8 cellular contexts compared by ENCODE assay signal in the genomic region with DNA sequence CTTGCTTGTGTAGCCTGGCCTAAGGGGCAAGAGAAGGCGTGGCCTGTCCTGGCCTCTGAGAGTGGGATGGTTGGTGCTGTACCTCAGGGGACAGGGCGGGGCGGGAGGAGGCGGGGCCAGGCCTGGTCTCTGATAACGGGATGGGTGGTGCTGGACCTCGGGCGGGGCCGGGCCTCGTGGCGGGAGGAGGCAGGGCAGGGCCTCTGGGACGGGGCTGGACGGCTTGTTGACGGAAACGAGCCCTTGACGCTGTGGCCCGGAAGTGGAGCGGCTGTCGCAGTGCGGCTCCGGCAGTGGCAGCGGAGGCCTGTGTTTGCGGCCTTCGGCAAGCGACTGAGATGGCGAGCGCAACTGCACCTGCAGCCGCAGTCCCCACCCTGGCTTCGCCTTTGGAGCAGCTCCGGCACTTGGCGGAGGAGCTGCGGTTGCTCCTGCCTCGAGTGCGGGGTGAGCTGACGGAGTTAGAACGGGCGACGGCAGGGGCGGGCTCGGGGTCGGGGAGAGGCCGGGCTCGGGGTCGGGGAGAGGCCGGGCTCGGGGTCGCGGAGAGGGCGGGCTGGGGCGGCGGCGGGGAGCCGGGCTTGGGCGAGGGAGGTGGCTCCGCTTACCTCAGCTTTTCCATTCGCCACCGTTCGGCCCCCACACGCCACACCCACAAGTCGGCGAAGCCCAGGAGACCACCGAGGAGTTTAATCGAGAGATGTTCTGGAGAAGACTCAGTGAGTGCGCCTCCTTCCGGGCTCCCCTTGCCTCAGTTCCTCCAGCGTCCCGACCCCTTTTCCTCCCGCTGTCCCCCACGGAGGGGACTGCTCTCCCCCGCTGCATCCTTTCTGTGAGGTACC. TPM values are rescaled to one million over a fixed set of nuclear protein-coding genes. Genes with fewer than 3 reads are reported as not detected.
DNase-seq lines count a peak whose midpoint lies in the region; ATAC-seq and TF ChIP-seq lines count a peak whose summit lies in the region.

A gene with protein sequence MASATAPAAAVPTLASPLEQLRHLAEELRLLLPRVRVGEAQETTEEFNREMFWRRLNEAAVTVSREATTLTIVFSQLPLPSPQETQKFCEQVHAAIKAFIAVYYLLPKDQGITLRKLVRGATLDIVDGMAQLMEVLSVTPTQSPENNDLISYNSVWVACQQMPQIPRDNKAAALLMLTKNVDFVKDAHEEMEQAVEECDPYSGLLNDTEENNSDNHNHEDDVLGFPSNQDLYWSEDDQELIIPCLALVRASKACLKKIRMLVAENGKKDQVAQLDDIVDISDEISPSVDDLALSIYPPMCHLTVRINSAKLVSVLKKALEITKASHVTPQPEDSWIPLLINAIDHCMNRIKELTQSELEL (plus strand): TSS at position 243 of the 842 bp plus-strand sequence. CDS start 96 bp downstream, at position 339.

- peaks cover 10% of the 10 kb centered on the region for H3K79me2 ChIP-seq in OCI-LY1 (ENCODE audit: insufficient read depth, low read length)

- no peaks in the 10 kb centered on the region for H3K9me2 ChIP-seq in OCI-LY1 (ENCODE audit: low read depth, low read length)

- no peaks in the 10 kb centered on the region for H4K20me1 ChIP-seq in OCI-LY1 (ENCODE audit: insufficient read depth, low read length)

- no peaks in the 10 kb centered on the region for H3K9me3 ChIP-seq in OCI-LY1 (ENCODE audit: low read length)
- no peaks in the 10 kb centered on the region for H3K9me3 ChIP-seq in mesodermal cell (ENCODE audit: control insufficient read depth, low read length)

- peaks cover 18% of the 10 kb centered on the region for H3K4me1 ChIP-seq in OCI-LY1 (ENCODE audit: insufficient read depth, low read length, severe bottlenecking)
- H3K4me1 ChIP-seq in mesodermal cell (ENCODE audit: control insufficient read depth, insufficient read depth, low read length, poor library complexity, severe bottlenecking): peaks cover 11% of the 10 kb centered on the region

- TF ChIP-seq CTCF in OCI-LY1 (IDR thresholded peaks at IDR 0.05; ENCODE audit: low read length): peak; percentile 52; the same call in 1 of the 2 replicates

- peak; percentile 73 for ATAC-seq in GM19468 (IDR thresholded peaks at IDR 0.05; ENCODE audit: extremely low read depth, unreplicated experiment)

- in situ Hi-C loops in endometrial microvascular endothelial cells (cut with HindIII; ENCODE audit: inconsistent ontology term, low pct_unique_long_range_greater_than_20kb, low sequenced_read_pairs): no loop called here

- peak within 1 kb of the TSS; percentile 78 for H3K4me3 ChIP-seq in OCI-LY1 (ENCODE audit: low read depth, low read length, poor library complexity, severe bottlenecking)
- H3K4me3 ChIP-seq in mesodermal cell (ENCODE audit: extremely low read depth, insufficient read depth, low read length, poor library complexity, severe bottlenecking): peak within 1 kb of the TSS; percentile 79

- H3K9ac ChIP-seq in OCI-LY1 (ENCODE audit: low read length): peak within 1 kb of the TSS; percentile 74

- WGBS in mesodermal cell (ENCODE audit: insufficient coverage in 2 of 2), 2 experiments: 0 to 1% methylated on average over 37 to 57 of the region's 69 CpGs

- H3K36me3 ChIP-seq in OCI-LY1 (ENCODE audit: insufficient read depth, low read length) (peaks cover 26% of the 10 kb centered on the region; the same call in 1 of the 2 replicates), mesodermal cell (ENCODE audit: control insufficient read depth, insufficient read depth, low read length) (peaks cover 14% of the 10 kb centered on the region)

- H3F3A ChIP-seq in OCI-LY1 (ENCODE audit: insufficient read depth, low read length): no peaks in the 10 kb centered on the region

- H3K27me3 ChIP-seq in OCI-LY1 (ENCODE audit: insufficient read depth, low read length): no peaks in the 10 kb centered on the region

- H2AFZ ChIP-seq in OCI-LY1 (ENCODE audit: low read length): no peak within 1 kb of the TSS

- DNase-seq in D341Med (ENCODE audit: low spot score) (peak; percentile 95), HS-5 (ENCODE audit: low read depth) (peak; percentile 69)
- DNase-seq in activated CD8-positive, alpha-beta memory T cell treated with anti-CD3 and anti-CD28 coated beads, Interleukin-2, amount 50 U/mL, for 24 hours (ENCODE audit: extremely low read depth): peak; percentile 78
- peak; percentile 92 to 93 for DNase-seq in stimulated activated CD8-positive, alpha-beta memory T cell treated with anti-CD3 and anti-CD28 coated beads, Interleukin-15, amount 100 ng/mL, for 48 hours (ENCODE audit: low read depth in 2 of 2)

- H3K27ac ChIP-seq in OCI-LY1 (ENCODE audit: low read depth, low read length, poor library complexity, severe bottlenecking) (peak within 1 kb of the TSS; percentile 71), mesodermal cell (ENCODE audit: low read depth, low read length, severe bottlenecking) (peak within 1 kb of the TSS; percentile 85)

- H3K4me2 ChIP-seq in OCI-LY1 (ENCODE audit: low read length): peak within 1 kb of the TSS; percentile 99

RNA-seq across cellular contexts. Expression of the gene that starts here (rescaled TPM):
- 54.4 TPM for total RNA-seq in endometrial microvascular endothelial cells (ENCODE audit: inconsistent ontology term)
- polyA plus RNA-seq in mesodermal cell (2013, experiment 1 of 2): 52.9 TPM
- 45.5 TPM for polyA plus RNA-seq in mesodermal cell (2013, experiment 2 of 2)

Comparison
In these comparisons a context has a peak if more than half of its experiments do, and no peak if none do; other contexts are left out.
1. Peak in every context shown above with its lines: DNase-seq, ATAC-seq, H3K4me3 ChIP-seq and H3K27ac ChIP-seq.